In genomic region chr7:21041666-21042065, GRCh38 we compare ENCODE assay signal across 19 cellular contexts.
DNase-seq lines count a peak whose midpoint lies in the region; ATAC-seq lines count a peak whose summit lies in the region.
"Had no signal": no experiment of that assay in that cellular context is flagged by ENCODE, and none has a peak within 500 bp of the region (broad histone marks: within the 10 kb centered on the region; RNA-seq: fewer than 3 reads in every experiment).

No MANE protein-coding gene starts in this region.

- H3K9ac ChIP-seq in HUES64 (ENCODE audit: low read depth, low read length) (no peak overlapping the region), iPS-20b (ENCODE audit: low read depth, low read length) (no peak overlapping the region), neuronal stem cell (ENCODE audit: low read depth, low read length, poor library complexity) (no peak overlapping the region)
- H3K9ac ChIP-seq: GM23248 had no signal

- H3K4ac ChIP-seq in neuronal stem cell (ENCODE audit: low read length) = no peak overlapping the region

- peak overlapping the region; percentile 48 for H3K27ac ChIP-seq in HUES64 (ENCODE audit: low read depth, low read length)
- H3K27ac ChIP-seq in iPS-20b (ENCODE audit: low read length) = no peak overlapping the region
- peak overlapping the region; percentile 97 for H3K27ac ChIP-seq in neuronal stem cell (replicated peaks; ENCODE audit: low read length)
- H3K27ac ChIP-seq: GM23248, SK-N-MC had no signal

- H2BK15ac ChIP-seq in neuronal stem cell (ENCODE audit: low read length) = no peak overlapping the region

- no peaks in the 10 kb centered on the region for H3K36me3 ChIP-seq in HUES64 (ENCODE audit: insufficient read depth, low read length)
- no peaks in the 10 kb centered on the region for H3K36me3 ChIP-seq in iPS-20b (ENCODE audit: insufficient read depth, low read depth, low read length)
- H3K36me3 ChIP-seq in neuronal stem cell (replicated peaks in 1 of 2; ENCODE audit: control insufficient read depth in 2 of 2, insufficient read depth in 2 of 2, low read length in 2 of 2) = no peaks in the 10 kb centered on the region

- H3K9me3 ChIP-seq in HUES64 (ENCODE audit: insufficient read depth, low read depth, low read length) (peaks cover under 1% of the 10 kb centered on the region; the same call in 1 of the 2 replicates), iPS-20b (ENCODE audit: insufficient read depth, low read depth, low read length) (no peaks in the 10 kb centered on the region), neuronal stem cell (replicated peaks in 1 of 2; ENCODE audit: control insufficient read depth in 2 of 2, insufficient read depth in 1 of 2, low read depth in 1 of 2, low read length in 2 of 2) (peaks cover 0 to 6% of the 10 kb centered on the region in 2 donors)

- ATAC-seq in GM21528 (IDR thresholded peaks at IDR 0.05; ENCODE audit: low FRiP score, unreplicated experiment) = no peak
- no peak for ATAC-seq in HG02938 (IDR thresholded peaks at IDR 0.05; ENCODE audit: unreplicated experiment)
- ATAC-seq: HepG2 had no signal

- H3K4me2 ChIP-seq in neuronal stem cell (ENCODE audit: insufficient read depth, low read length, poor library complexity, severe bottlenecking) = no peak overlapping the region

- H4K91ac ChIP-seq in neuronal stem cell (ENCODE audit: low read depth, low read length, poor library complexity) = no peak overlapping the region

- H2AFZ ChIP-seq in neuronal stem cell (ENCODE audit: low read length) = no peak overlapping the region
- H2AFZ ChIP-seq: GM23248 had no signal

- H3K79me1 ChIP-seq in neuronal stem cell (ENCODE audit: low read depth, low read length) = no peaks in the 10 kb centered on the region

- H3K14ac ChIP-seq in neuronal stem cell (ENCODE audit: low read length) = no peak overlapping the region

- H2AK5ac ChIP-seq in neuronal stem cell (ENCODE audit: low read depth, low read length) = no peak overlapping the region

- no peak overlapping the region for H2BK12ac ChIP-seq in neuronal stem cell (ENCODE audit: low read length)

- no peak overlapping the region for H4K8ac ChIP-seq in neuronal stem cell (ENCODE audit: low read depth, low read length)

- H3K23ac ChIP-seq in neuronal stem cell (ENCODE audit: low read depth, low read length, poor library complexity) = no peak overlapping the region

- no peak overlapping the region for H3K18ac ChIP-seq in neuronal stem cell (ENCODE audit: low read length)

- H3K27me3 ChIP-seq in HUES64 (ENCODE audit: insufficient read depth, low read length) = no peaks in the 10 kb centered on the region
- peaks cover 10% of the 10 kb centered on the region; the same call in 1 of the 2 replicates for H3K27me3 ChIP-seq in iPS-20b (ENCODE audit: insufficient read depth, low read length)
- peaks cover 0 to 56% (median 0%) of the 10 kb centered on the region in 3 experiments for H3K27me3 ChIP-seq in neuronal stem cell (ENCODE audit: control insufficient read depth in 3 of 3, insufficient read depth in 3 of 3, low read depth in 1 of 3, low read length in 3 of 3)

- peaks cover 54% of the 10 kb centered on the region for H3K4me1 ChIP-seq in HUES64 (ENCODE audit: insufficient read depth, low read length)
- peaks cover 41% of the 10 kb centered on the region; the same call in 1 of the 2 replicates for H3K4me1 ChIP-seq in iPS-20b (ENCODE audit: insufficient read depth, low read length)
- peaks cover 20 to 30% of the 10 kb centered on the region in 2 donors for H3K4me1 ChIP-seq in neuronal stem cell (ENCODE audit: control insufficient read depth in 2 of 2, insufficient read depth in 1 of 2, low read depth in 1 of 2, low read length in 2 of 2)

- 27% methylated on average over 5 of the region's 5 CpGs for WGBS in HUES64
- WGBS in neuronal stem cell (ENCODE audit: extremely low coverage in 2 of 2, insufficient read length in 2 of 2, insufficient replicate concordance in 1 of 2), 2 donors = no CpG with 5 or more reads among the region's 5 CpGs

- DNase-seq in astrocyte of the hippocampus (ENCODE audit: low read depth, low spot score) = peak; percentile 62
- DNase-seq in neuronal stem cell (ENCODE audit: low spot score) = peak; percentile 93
- no peak for DNase-seq in effector CD4-positive, alpha-beta T cell
- DNase-seq: Calu3; CD4-positive, CD25-positive, alpha-beta regulatory T cell; GM23248; HFFc6; Kasumi-1; NCI-H1105 treated with DMSO at 0.1 percent for 48 hours; NCI-H2029; NCI-H2171 treated with DMSO at 0.1 percent for 48 hours; NCI-H524 treated with DMSO at 0.1 percent for 48 hours; NK-92 treated with Interleukin-12 subunit alpha and Interleukin-12 subunit beta, amount 100 ng/mL, for 24 hours had no signal

- H2BK5ac ChIP-seq in neuronal stem cell (ENCODE audit: low read length) = no peak overlapping the region

- H3K4me3 ChIP-seq in HUES64 (ENCODE audit: low read length) (no peak overlapping the region), iPS-20b (ENCODE audit: low read length) (peak overlapping the region; percentile 24; the same call in 1 of the 2 replicates), neuronal stem cell (ENCODE audit: low read length in 2 of 2) (no peak overlapping the region)
- H3K4me3 ChIP-seq: GM23248, SK-N-MC had no signal

- no peak overlapping the region for H2BK120ac ChIP-seq in neuronal stem cell (ENCODE audit: low read depth, low read length)
